ENCODE assay signal across 9 cellular contexts in the genomic region with DNA sequence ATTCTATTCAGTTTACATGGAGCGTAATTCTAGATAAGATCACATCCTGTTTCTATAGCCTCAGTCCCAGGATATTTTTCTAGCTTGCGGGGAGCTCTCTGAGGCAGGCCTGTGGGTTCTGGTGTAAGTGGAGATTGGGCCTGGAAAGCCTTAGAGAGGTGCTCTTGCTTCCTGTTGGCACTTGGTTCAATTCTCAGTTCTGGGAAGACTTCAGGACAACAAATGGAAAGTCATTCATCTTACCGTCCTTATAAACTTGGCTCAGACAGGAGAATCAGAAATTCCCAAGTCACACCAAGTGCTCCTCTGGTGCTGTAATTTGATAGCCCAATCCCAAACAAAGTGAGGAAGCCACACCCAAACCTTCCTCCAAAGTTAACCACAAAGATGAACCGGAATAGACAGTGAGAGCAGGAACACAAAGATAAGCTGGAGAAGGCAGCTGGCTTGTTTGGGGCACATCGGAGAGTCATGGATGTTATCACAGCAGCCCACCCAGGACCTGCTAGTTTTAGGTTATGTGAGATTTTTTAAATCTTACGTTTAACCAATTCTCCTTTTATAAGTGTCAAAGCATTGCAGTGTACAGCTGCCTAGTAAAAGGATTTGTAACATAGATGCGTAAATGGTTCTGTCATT.
DNase-seq lines count a peak whose midpoint lies in the region; ATAC-seq and TF ChIP-seq lines count a peak whose summit lies in the region.
"Had no signal": no experiment of that assay in that cellular context is flagged by ENCODE, and none has a peak within 500 bp of the region (broad histone marks: within the 10 kb centered on the region; RNA-seq: fewer than 3 reads in every experiment).

No MANE protein-coding gene starts in this region.

- H3K36me3 ChIP-seq in ACC112 (ENCODE audit: insufficient read depth, low read length) (no peaks in the 10 kb centered on the region), lower lobe of right lung (no peaks in the 10 kb centered on the region)

- H3K4me3 ChIP-seq in ACC112 (ENCODE audit: low read depth, low read length): peak overlapping the region; percentile 23
- H3K4me3 ChIP-seq in lower lobe of right lung: peak overlapping the region; percentile 24

- H3K4me1 Mint-ChIP-seq in brain: peaks cover 54% of the 10 kb centered on the region

- intact Hi-C loops in lower lobe of right lung (cut with DNase I): loop anchor here (5.0 kb wide), 2 partner anchors 69 to 124 kb away; no protein-coding TSS in a partner anchor

- H3K27me3 ChIP-seq in ACC112 (ENCODE audit: insufficient read depth, low read length) (no peaks in the 10 kb centered on the region), lower lobe of right lung (ENCODE audit: low read depth) (no peaks in the 10 kb centered on the region)

- H3K9me3 Mint-ChIP-seq in brain: no peaks in the 10 kb centered on the region
- H3K9me3 Mint-ChIP-seq: IgD-negative memory B cell had no signal

- peak overlapping the region; percentile 2 to 78 (median 35) for H3K27ac Mint-ChIP-seq in brain
- H3K27ac Mint-ChIP-seq: IgD-negative memory B cell had no signal

- no peaks in the 10 kb centered on the region for H3K27me3 Mint-ChIP-seq in brain

- ATAC-seq in lower lobe of right lung: peak; percentile 65 to 74
- ATAC-seq in HG03097 (IDR thresholded peaks at IDR 0.05; ENCODE audit: low FRiP score, unreplicated experiment): no peak

- H2AFZ ChIP-seq in ACC112 (ENCODE audit: low read length, unreplicated experiment): peak overlapping the region; percentile 44

- DNase-seq in M059J (ENCODE audit: low read depth) (peak; percentile 87), lower lobe of right lung (no peak), activated gamma-delta T cell (lab: John Stamatoyannopoulos, UW) (no peak), cerebellum (ENCODE audit: low spot score) (no peak), NCI-H774 (lab: John Stamatoyannopoulos, UW) (no peak)

- no peaks in the 10 kb centered on the region for H3K36me3 Mint-ChIP-seq in brain
- H3K36me3 Mint-ChIP-seq: IgD-negative memory B cell had no signal

- H3K4me3 Mint-ChIP-seq in brain: peak overlapping the region in 1 of 5 experiments; percentile 51
- H3K4me3 Mint-ChIP-seq: IgD-negative memory B cell had no signal

- TF ChIP-seq CTCF in brain (conservative IDR thresholded peaks at IDR 0.05) (no peak), lower lobe of right lung (IDR thresholded peaks at IDR 0.05) (no peak)

- H3K9me3 ChIP-seq in lower lobe of right lung: no peaks in the 10 kb centered on the region

- H3K4me1 ChIP-seq in ACC112 (ENCODE audit: control insufficient read depth, insufficient read depth, low read length, unreplicated experiment) (peaks cover 31% of the 10 kb centered on the region), lower lobe of right lung (peaks cover 21% of the 10 kb centered on the region)

- H3K79me2 ChIP-seq in ACC112 (ENCODE audit: control insufficient read depth, insufficient read depth, low read length, unreplicated experiment): no peaks in the 10 kb centered on the region

- H3K27ac ChIP-seq in ACC112 (ENCODE audit: low read depth, low read length) (peak overlapping the region; percentile 3), lower lobe of right lung (peak overlapping the region; percentile 34)
